Comparison of ENCODE assay signal across 23 cellular contexts in genomic region chr9:21607576-21607975, GRCh38.
A peak's percentile ranks its signal among the peaks of the same experiment; 100 is the strongest.
DNase-seq lines count a peak whose midpoint lies in the region; ATAC-seq and TF ChIP-seq lines count a peak whose summit lies in the region.
"Had no signal": no experiment of that assay in that cellular context is flagged by ENCODE, and none has a peak within 500 bp of the region (broad histone marks: within the 10 kb centered on the region; RNA-seq: fewer than 3 reads in every experiment).

No MANE protein-coding gene starts in this region.

- no peaks in the 10 kb centered on the region for H3K79me2 ChIP-seq in smooth muscle cell (ENCODE audit: low read depth)

- no peaks in the 10 kb centered on the region for H3K9me3 Mint-ChIP-seq in chondrocyte (ENCODE audit: low read depth)
- H3K9me3 Mint-ChIP-seq: CD4-positive, alpha-beta memory T cell had no signal

- no peaks in the 10 kb centered on the region for H3K9me3 ChIP-seq in Panc1 (ENCODE audit: control insufficient read depth, insufficient read depth, low read depth, low read length)
- no peaks in the 10 kb centered on the region for H3K9me3 ChIP-seq in smooth muscle cell (replicated peaks; ENCODE audit: low read depth)
- H3K9me3 ChIP-seq: BLaER1 treated with 17β-estradiol and CSF1 and Interleukin-3, amounts not matched to agents 10 nM and 100 nM had no signal

- H3K27ac Mint-ChIP-seq in chondrocyte (ENCODE audit: unreplicated experiment) = no peak overlapping the region

- POLR2A ChIA-PET in Panc1 (lab: Charles Lee) = no interaction called here

- no peaks in the 10 kb centered on the region for H4K20me1 ChIP-seq in smooth muscle cell (ENCODE audit: low read depth)
- H4K20me1 ChIP-seq: BLaER1 treated with 17β-estradiol and CSF1 and Interleukin-3, amounts not matched to agents 10 nM and 100 nM had no signal

- H3K27ac ChIP-seq in Panc1 (ENCODE audit: low read length) (peak overlapping the region; percentile 18), smooth muscle cell (ENCODE audit: low read depth) (peak overlapping the region; percentile 98)
- H3K27ac ChIP-seq: BLaER1 treated with 17β-estradiol and CSF1 and Interleukin-3, amounts not matched to agents 10 nM and 100 nM; KMS-11 had no signal

- H3K4me3 Mint-ChIP-seq in chondrocyte (ENCODE audit: unreplicated experiment) = no peak overlapping the region
- H3K4me3 Mint-ChIP-seq: CD4-positive, alpha-beta memory T cell had no signal

- WGBS in smooth muscle cell (ENCODE audit: low lambda C conversion rate) = 58% methylated on average over 2 of the region's 2 CpGs

- in situ Hi-C loops in Panc1 (cut with HindIII; ENCODE audit: low pct_unique_long_range_greater_than_20kb, low sequenced_read_pairs) = no loop called here

- H3K27me3 ChIP-seq in Panc1 (ENCODE audit: control insufficient read depth, insufficient read depth, low read length) (no peaks in the 10 kb centered on the region), smooth muscle cell (ENCODE audit: low read depth) (no peaks in the 10 kb centered on the region)
- H3K27me3 ChIP-seq: BLaER1 treated with 17β-estradiol and CSF1 and Interleukin-3, amounts not matched to agents 10 nM and 100 nM had no signal

- TF ChIP-seq CTCF in Panc1 (IDR thresholded peaks at IDR 0.05) (no peak), fibroblast of mammary gland (conservative IDR thresholded peaks at IDR 0.05; ENCODE audit: control insufficient read depth, insufficient read depth, low read depth, low read length) (no peak), smooth muscle cell (IDR thresholded peaks at IDR 0.05; ENCODE audit: borderline replicate concordance, insufficient read depth, poor library complexity, severe bottlenecking) (no peak), chondrocyte (IDR thresholded peaks at IDR 0.05) (no peak)

- peak overlapping the region; percentile 64 for H2AFZ ChIP-seq in smooth muscle cell (ENCODE audit: low read depth)

- BruUV-seq in Panc1 (replicated peaks; lab: Mats Ljungman, UMichigan) = no TSS peak

- no peaks in the 10 kb centered on the region for H3K36me3 Mint-ChIP-seq in chondrocyte (ENCODE audit: low read depth)
- H3K36me3 Mint-ChIP-seq: CD4-positive, alpha-beta memory T cell had no signal

- H3F3A ChIP-seq in smooth muscle cell (ENCODE audit: low read depth) = peaks cover 23% of the 10 kb centered on the region

- intact Hi-C loops in Panc1 (cut with micrococcal nuclease; ENCODE audit: unreplicated experiment) = no loop called here

- H3K9ac ChIP-seq in smooth muscle cell (ENCODE audit: low read depth) = no peak overlapping the region
- H3K9ac ChIP-seq: BLaER1 treated with 17β-estradiol and CSF1 and Interleukin-3, amounts not matched to agents 10 nM and 100 nM; KMS-11 had no signal

- H3K27me3 Mint-ChIP-seq in chondrocyte (ENCODE audit: low read depth) = peaks cover 32% of the 10 kb centered on the region

- H3K36me3 ChIP-seq in Panc1 (ENCODE audit: control insufficient read depth, insufficient read depth, low read length) = no peaks in the 10 kb centered on the region
- H3K36me3 ChIP-seq in smooth muscle cell (ENCODE audit: low read depth) = no peaks in the 10 kb centered on the region
- H3K36me3 ChIP-seq: BLaER1 treated with 17β-estradiol and CSF1 and Interleukin-3, amounts not matched to agents 10 nM and 100 nM had no signal

- peaks cover 12% of the 10 kb centered on the region for H3K4me1 ChIP-seq in Panc1 (ENCODE audit: control insufficient read depth, insufficient read depth, low read length)
- H3K4me1 ChIP-seq in smooth muscle cell (ENCODE audit: low read depth) = peaks cover 8% of the 10 kb centered on the region

- H3K4me3 ChIP-seq in Panc1 (ENCODE audit: low read depth in 2 of 2, low read length in 2 of 2) = no peak overlapping the region
- no peak overlapping the region for H3K4me3 ChIP-seq in fibroblast of mammary gland (ENCODE audit: control insufficient read depth, low read depth, low read length)
- no peak overlapping the region for H3K4me3 ChIP-seq in smooth muscle cell
- H3K4me3 ChIP-seq: BLaER1 treated with 17β-estradiol and CSF1 and Interleukin-3, amounts not matched to agents 10 nM and 100 nM had no signal

- no peak overlapping the region for H3K4me2 ChIP-seq in smooth muscle cell
- H3K4me2 ChIP-seq: BLaER1 treated with 17β-estradiol and CSF1 and Interleukin-3, amounts not matched to agents 10 nM and 100 nM; KMS-11 had no signal

- CTCF ChIA-PET in Panc1 (lab: Charles Lee) = no interaction called here

- H3K4me1 Mint-ChIP-seq in chondrocyte (ENCODE audit: low read depth) = no peaks in the 10 kb centered on the region

- ATAC-seq in Panc1 = peak; percentile 63; the same call in 1 of the 2 replicates
- no peak for ATAC-seq in HG03521 (IDR thresholded peaks at IDR 0.05; ENCODE audit: unreplicated experiment)
- no peak for ATAC-seq in HG03439 (IDR thresholded peaks at IDR 0.05; ENCODE audit: unreplicated experiment)
- no peak for ATAC-seq in HG03469 (IDR thresholded peaks at IDR 0.05; ENCODE audit: unreplicated experiment)

- DNase-seq in HCEC 1CT (peak; percentile 35), Panc1 (ENCODE audit: low read depth, low spot score) (no peak), fibroblast of mammary gland (ENCODE audit: low read depth) (peak; percentile 70), smooth muscle cell (lab: John Stamatoyannopoulos, UW; ENCODE audit: unreplicated experiment) (no peak), chondrocyte (ENCODE audit: low spot score) (no peak)
- DNase-seq: ACHN; CD4-positive, alpha-beta memory T cell; DMS153; GF-D8; MV-4-11; NCI-H1694; NCI-H2081; NCI-H2171; NCI-H524 treated with DMSO at 0.1 percent for 48 hours; NCI-H82; SHP77; SW 1271; T-helper 2 cell had no signal

Comparison
In these comparisons a context has a peak if more than half of its experiments do, and no peak if none do; other contexts are left out.
1. DNase-seq: peak in HCEC 1CT (single experiment) and fibroblast of mammary gland (single experiment); none in Panc1 (single experiment), smooth muscle cell (single experiment) and chondrocyte (single experiment).